Comparison of ENCODE assay signal across 21 cellular contexts in genomic region chr3:193640165-193640706, GRCh38. TPM values are rescaled to one million over a fixed set of nuclear protein-coding genes. Genes with fewer than 3 reads are reported as not detected.
DNase-seq lines count a peak whose midpoint lies in the region; ATAC-seq, FAIRE-seq and TF ChIP-seq lines count a peak whose summit lies in the region.
"Had no signal": no experiment of that assay in that cellular context is flagged by ENCODE, and none has a peak within 500 bp of the region (broad histone marks: within the 10 kb centered on the region; RNA-seq: fewer than 3 reads in every experiment).

No MANE protein-coding gene starts in this region.

- 100% methylated on average over 1 of the region's 5 CpGs; no CpG with 5 or more reads in 1 of the 2 experiments for WGBS in IMR-90 (ENCODE audit: extremely low coverage in 2 of 2, insufficient read length in 1 of 2), 2 experiments
- 70% methylated on average over 5 of the region's 5 CpGs for WGBS in K562 (ENCODE audit: insufficient coverage, low coverage, missing lambda C conversion rate)

- ATAC-seq in IMR-90 (ENCODE audit: low read depth) (peak; percentile 48), Panc1 (no peak; the same call in 1 of the 2 replicates), K562 (peak; percentile 51), left colon (no peak)
- ATAC-seq: A549, PC-3 had no signal

- H3K4me3 ChIP-seq in IMR-90 (ENCODE audit: insufficient read depth, low read depth, low read length) = no peak overlapping the region
- no peak overlapping the region for H3K4me3 ChIP-seq in Panc1 (ENCODE audit: low read depth in 2 of 2, low read length in 2 of 2)
- H3K4me3 ChIP-seq in K562 = no peak overlapping the region
- no peak overlapping the region for H3K4me3 ChIP-seq in WERI-Rb-1 (ENCODE audit: low read depth, low read length)
- H3K4me3 ChIP-seq: A549; BLaER1 treated with 17β-estradiol and CSF1 and Interleukin-3, amounts not matched to agents 10 nM and 100 nM; SJSA1 had no signal

- TF ChIP-seq RAD21 in IMR-90 (IDR thresholded peaks at IDR 0.05; ENCODE audit: low read length) = no peak
- TF ChIP-seq RAD21 in K562 (CRISPR knock-in tag; conservative IDR thresholded peaks at IDR 0.05 in 1 of 2, IDR thresholded peaks at IDR 0.05 in 1 of 2) = no peak

- H3K4ac ChIP-seq in IMR-90 (ENCODE audit: low read depth, low read length) = no peak overlapping the region

- peak; percentile 29 for FAIRE-seq in K562 (lab: Jason Lieb, UNC)
- FAIRE-seq: A549, GM12892, GM18507 had no signal

- H3K18ac ChIP-seq in IMR-90 (ENCODE audit: low read depth, low read length) = no peak overlapping the region

- no peak overlapping the region for H2BK20ac ChIP-seq in IMR-90 (ENCODE audit: low read depth, low read length)

- H4K91ac ChIP-seq in IMR-90 (ENCODE audit: insufficient read depth, low read depth, low read length) = no peak overlapping the region

- H2BK5ac ChIP-seq in IMR-90 (ENCODE audit: low read depth, low read length, poor library complexity, severe bottlenecking) = no peak overlapping the region

- dilution Hi-C loops in IMR-90 (cut with HindIII; ENCODE audit: low sequenced_read_pairs, unreplicated experiment) = no loop called here

- H3K4me1 ChIP-seq in IMR-90 (ENCODE audit: control insufficient read depth, insufficient read depth, low read length) = peaks cover 3% of the 10 kb centered on the region; the same call in 1 of the 2 replicates
- H3K4me1 ChIP-seq in Panc1 (ENCODE audit: control insufficient read depth, insufficient read depth, low read length) = no peaks in the 10 kb centered on the region
- no peaks in the 10 kb centered on the region for H3K4me1 ChIP-seq in K562 (replicated peaks in 1 of 2; ENCODE audit: control insufficient read depth in 2 of 2, insufficient read depth in 2 of 2, low read length in 2 of 2)
- H3K4me1 ChIP-seq: A549, SJSA1 had no signal

- no peak overlapping the region for H3K14ac ChIP-seq in IMR-90 (replicated peaks; ENCODE audit: low read depth, low read length)

- BruUV-seq in IMR-90 (replicated peaks; lab: Mats Ljungman, UMichigan) (no TSS peak), Panc1 (replicated peaks; lab: Mats Ljungman, UMichigan) (TSS peak; percentile 7), K562 (replicated peaks; lab: Mats Ljungman, UMichigan) (no TSS peak)

- DNase-seq in AML-193 (lab: John Stamatoyannopoulos, UW) (peak; percentile 13 to 16), IMR-90 (no peak), Panc1 (ENCODE audit: low read depth, low spot score) (no peak), K562 (ENCODE audit: extremely low read depth in 1 of 4, low spot score in 3 of 4) (no peak), WERI-Rb-1 (no peak), NCI-H2029 (lab: John Stamatoyannopoulos, UW) (no peak), left colon (no peak), DMS153 treated with DMSO at 0.1 percent for 48 hours (lab: John Stamatoyannopoulos, UW; ENCODE audit: unreplicated experiment) (no peak)
- DNase-seq: CD8-positive, alpha-beta memory T cell; GOT3; KG1; NCI-H1417 treated with DMSO at 0.1 percent for 48 hours; NCI-H187 treated with DMSO at 0.1 percent for 48 hours; NCI-H345; NCI-H526; PC-3 had no signal

- in situ Hi-C loops in IMR-90 (cut with MboI; ENCODE audit: low sequenced_read_pairs) (no loop called here), Panc1 (cut with HindIII; ENCODE audit: low pct_unique_long_range_greater_than_20kb, low sequenced_read_pairs) (no loop called here), K562 (cut with MboI) (no loop called here)

- no peak overlapping the region for H2AK9ac ChIP-seq in IMR-90 (replicated peaks; ENCODE audit: low read depth, low read length, poor library complexity)

- no peak overlapping the region for H4K8ac ChIP-seq in IMR-90 (ENCODE audit: low read depth in 2 of 2, low read length in 2 of 2)

- no peak overlapping the region for H3K23ac ChIP-seq in IMR-90 (ENCODE audit: low read depth, low read length)

- H3K9ac ChIP-seq in IMR-90 (ENCODE audit: low read depth, low read length) (no peak overlapping the region), K562 (ENCODE audit: insufficient read depth in 1 of 2, low read depth in 2 of 2, low read length in 2 of 2) (no peak overlapping the region)
- H3K9ac ChIP-seq: BLaER1 treated with 17β-estradiol and CSF1 and Interleukin-3, amounts not matched to agents 10 nM and 100 nM had no signal

- no peaks in the 10 kb centered on the region for H3K27me3 ChIP-seq in IMR-90 (ENCODE audit: control insufficient read depth, insufficient read depth, low read length)
- H3K27me3 ChIP-seq in Panc1 (ENCODE audit: control insufficient read depth, insufficient read depth, low read length) = no peaks in the 10 kb centered on the region
- H3K27me3 ChIP-seq in K562 (ENCODE audit: control insufficient read depth in 2 of 2, insufficient read depth in 2 of 2, low read length in 2 of 2) = no peaks in the 10 kb centered on the region
- no peaks in the 10 kb centered on the region for H3K27me3 ChIP-seq in WERI-Rb-1 (ENCODE audit: insufficient read depth, low read depth, severe bottlenecking)
- H3K27me3 ChIP-seq: BLaER1 treated with 17β-estradiol and CSF1 and Interleukin-3, amounts not matched to agents 10 nM and 100 nM; SJSA1 had no signal

- H3K56ac ChIP-seq in IMR-90 (ENCODE audit: extremely low read depth, insufficient read depth, low read length) = no peak overlapping the region

- no peak overlapping the region for H2BK120ac ChIP-seq in IMR-90 (ENCODE audit: low read depth, low read length)

- TF ChIP-seq CTCF in IMR-90 (conservative IDR thresholded peaks at IDR 0.05; ENCODE audit: low read depth, low read length) (no peak), Panc1 (IDR thresholded peaks at IDR 0.05) (no peak), K562 (IDR thresholded peaks at IDR 0.05 in 2 of 3, conservative IDR thresholded peaks at IDR 0.05 in 1 of 3; ENCODE audit: insufficient read depth in 2 of 3, low read depth in 1 of 3, low read length in 3 of 3) (no peak), WERI-Rb-1 (IDR thresholded peaks at IDR 0.05; ENCODE audit: low read depth, low read length) (no peak)

- H3K27ac ChIP-seq in IMR-90 (ENCODE audit: insufficient read depth, low read length) (peak overlapping the region; percentile 67; the same call in 1 of the 2 replicates), Panc1 (ENCODE audit: low read length) (no peak overlapping the region), K562 (ENCODE audit: extremely low read depth, low read depth, low read length) (no peak overlapping the region; the same call in 2 of the 3 replicates), WERI-Rb-1 (no peak overlapping the region)
- H3K27ac ChIP-seq: A549, SJSA1 had no signal

- H3K36me3 ChIP-seq in IMR-90 (ENCODE audit: control insufficient read depth, insufficient read depth, low read length) (peaks cover 18% of the 10 kb centered on the region), Panc1 (ENCODE audit: control insufficient read depth, insufficient read depth, low read length) (peaks cover 62% of the 10 kb centered on the region), K562 (ENCODE audit: control insufficient read depth, insufficient read depth, low read length) (peaks cover 96% of the 10 kb centered on the region), WERI-Rb-1 (no peaks in the 10 kb centered on the region; the same call in 1 of the 2 replicates)

- H3K79me1 ChIP-seq in IMR-90 (ENCODE audit: low read depth in 1 of 2, low read length in 2 of 2) = peaks cover 3% of the 10 kb centered on the region in 2 experiments; a peak in 1 of 4 replicates

- POLR2A ChIA-PET in IMR-90 (lab: Charles Lee; ENCODE audit: unreplicated experiment) (no interaction called here), Panc1 (lab: Charles Lee) (no interaction called here), K562 (lab: Yijun Ruan, JAX) (interaction anchor here (2.2 kb wide), 1 partner anchor 16 kb away, joined by 10 read pairs; no protein-coding TSS in a partner anchor)

- no peak overlapping the region for H2AK5ac ChIP-seq in IMR-90 (ENCODE audit: low read depth, low read length)

- intact Hi-C loops in IMR-90 (cut with micrococcal nuclease) (no loop called here), Panc1 (cut with micrococcal nuclease; ENCODE audit: unreplicated experiment) (no loop called here), K562 (cut with micrococcal nuclease) (no loop called here), left colon (cut with DNase I, micrococcal nuclease) (no loop called here)

- TF ChIP-seq POLR2A in IMR-90 (IDR thresholded peaks at IDR 0.05; ENCODE audit: low read depth, low read length) (no peak), K562 (conservative IDR thresholded peaks at IDR 0.05) (no peak)

- no peaks in the 10 kb centered on the region; the same call in 2 of the 3 replicates for H3K79me2 ChIP-seq in K562 (ENCODE audit: control insufficient read depth, insufficient read depth, low read length)

- H4K20me1 ChIP-seq in IMR-90 (ENCODE audit: insufficient read depth, low read length) = no peaks in the 10 kb centered on the region
- no peaks in the 10 kb centered on the region for H4K20me1 ChIP-seq in K562 (replicated peaks; ENCODE audit: control insufficient read depth, insufficient read depth, low read length)
- H4K20me1 ChIP-seq: BLaER1 treated with 17β-estradiol and CSF1 and Interleukin-3, amounts not matched to agents 10 nM and 100 nM had no signal

- no peak overlapping the region for H3K4me2 ChIP-seq in IMR-90 (ENCODE audit: low read depth, low read length)
- H3K4me2 ChIP-seq in K562 (ENCODE audit: insufficient read depth, low read length) = no peak overlapping the region
- H3K4me2 ChIP-seq: A549 had no signal

- CTCF ChIA-PET in IMR-90 (lab: Yijun Ruan, JAX) (interaction anchor here (1.4 kb wide), 1 partner anchor 38 kb away, joined by 3 read pairs; no protein-coding TSS in a partner anchor), Panc1 (lab: Charles Lee) (no interaction called here), K562 (lab: Yijun Ruan, JAX; ENCODE audit: low intra/inter-chr PET ratio) (no interaction called here)

- no peak overlapping the region for H2BK15ac ChIP-seq in IMR-90 (ENCODE audit: low read depth, low read length)

- H3K9me3 ChIP-seq in IMR-90 (ENCODE audit: control insufficient read depth, insufficient read depth, low read length) = no peaks in the 10 kb centered on the region
- no peaks in the 10 kb centered on the region for H3K9me3 ChIP-seq in Panc1 (ENCODE audit: control insufficient read depth, insufficient read depth, low read depth, low read length)
- no peaks in the 10 kb centered on the region for H3K9me3 ChIP-seq in K562 (replicated peaks; ENCODE audit: control insufficient read depth, insufficient read depth, low read depth, low read length)
- H3K9me3 ChIP-seq in WERI-Rb-1 (ENCODE audit: severe bottlenecking) = no peaks in the 10 kb centered on the region
- H3K9me3 ChIP-seq: A549; BLaER1 treated with 17β-estradiol and CSF1 and Interleukin-3, amounts not matched to agents 10 nM and 100 nM; SJSA1 had no signal

- TF ChIP-seq EP300 in K562 (IDR thresholded peaks at IDR 0.05; ENCODE audit: low read length) = no peak

- no peak overlapping the region for H4K5ac ChIP-seq in IMR-90 (ENCODE audit: low read depth, low read length)

- H2AFZ ChIP-seq in IMR-90 (replicated peaks; ENCODE audit: low read length, poor library complexity) = no peak overlapping the region
- no peak overlapping the region for H2AFZ ChIP-seq in K562 (ENCODE audit: low read depth, low read length)

- H3K9me1 ChIP-seq in IMR-90 (ENCODE audit: insufficient read depth, low read length) (no peaks in the 10 kb centered on the region), K562 (ENCODE audit: control insufficient read depth, insufficient read depth, low read length) (no peaks in the 10 kb centered on the region)

RNA-seq across cellular contexts. Expression of gene OPA1, which starts 47.2 kb away (rescaled TPM):
- total RNA-seq in IMR-90 (2012; rRNA removed) (73.7 and 95.5 TPM in 2 replicates), Panc1 (2021; ENCODE audit: unreplicated experiment) (109 TPM), K562 (2014; rRNA removed) (82.5 and 115 TPM in 2 replicates), K562 (2014; rRNA removed; fragmentation: Illumina TruSeq; extraction: Trizol) (125 and 154 TPM in 2 replicates), K562 (2015; rRNA removed; fragmentation: Illumina TruSeq; extraction: Trizol) (124 and 127 TPM in 2 replicates), K562 (2021) (84.0 and 94.7 TPM in 2 replicates), left colon (100 to 1,000 TPM in 1 of 2 donors, 10 to 100 TPM in 1; 81.7 to 116 TPM)
- polyA plus RNA-seq in IMR-90 (2012; rRNA removed) (15.0 and 17.8 TPM in 2 replicates), K562 (2011; rRNA removed) (57.6 and 74.7 TPM in 2 replicates), K562 (2014; fragmentation: Illumina TruSeq; extraction: Trizol) (77.8 and 109 TPM in 2 replicates), K562 (2014; fragmentation: Nextera tagmentation; extraction: Ambion mirVana) (10 to 100 TPM; 19.7 to 30.8 TPM), K562 (2014; rRNA removed) (65.8 and 70.4 TPM in 2 replicates)
- 1.9 and 7.1 TPM in 2 replicates for polyA plus RNA-seq in IMR-90 (2012; cell fraction: cytosol; rRNA removed)
- 3.5 and 13.6 TPM in 2 replicates for polyA plus RNA-seq in IMR-90 (2012; cell fraction: nucleus; rRNA removed; ENCODE audit: low replicate concordance)
- polyA plus RNA-seq in Panc1 (2012; ENCODE audit: insufficient read length) = 42.1 TPM
- total RNA-seq in K562 (2011; cell fraction: chromatin; rRNA removed; ENCODE audit: low replicate concordance) = 56.4 and 233 TPM in 2 replicates
- 23.2 and 36.5 TPM in 2 replicates for total RNA-seq in K562 (2011; cell fraction: nucleolus; rRNA removed)
- total RNA-seq in K562 (2011; cell fraction: nucleoplasm; rRNA removed) = 41.7 and 99.9 TPM in 2 replicates
- 10.5 and 18.5 TPM in 2 replicates for polyA plus RNA-seq in K562 (2011; cell fraction: cytosol; rRNA removed)
- polyA plus RNA-seq in K562 (2011; cell fraction: nucleus; rRNA removed) = 40.5 and 65.5 TPM in 2 replicates
- polyA plus RNA-seq in K562 (2012) = 41.0 and 42.7 TPM in 2 replicates
- 223 and 233 TPM in 2 replicates for polyA minus RNA-seq in K562 (2011; rRNA and poly(A)+ RNA removed)
- polyA minus RNA-seq in K562 (2011; cell fraction: cytosol; rRNA and poly(A)+ RNA removed) = 48.7 and 78.7 TPM in 2 replicates
- 70.0 and 122 TPM in 2 replicates for polyA minus RNA-seq in K562 (2011; cell fraction: nucleus; rRNA and poly(A)+ RNA removed)

Comparison
In these comparisons a context has a peak if more than half of its experiments do, and no peak if none do; other contexts are left out.
1. DNase-seq: peak in AML-193 (2 of 2); none in IMR-90 (single experiment), Panc1 (single experiment), K562 (0 of 4), WERI-Rb-1 (single experiment), NCI-H2029 (single experiment), left colon (0 of 2) and DMS153 treated with DMSO at 0.1 percent for 48 hours (single experiment).
2. ATAC-seq: peak in IMR-90 (single experiment) and K562 (single experiment); none in Panc1 (single experiment) and left colon (single experiment).